1 cellular context compared by ENCODE assay signal in genomic region chr6:13194852-13195251, GRCh38.
TF ChIP-seq lines count a peak whose summit lies in the region.

No MANE protein-coding gene starts in this region.

TF ChIP-seq in GM12878, 131 proteins besides CTCF, POLR2A, EP300 and RAD21 (continued from another document):
- TF ChIP-seq SMC3 (IDR thresholded peaks at IDR 0.05; ENCODE audit: borderline replicate concordance, low read length) (peak; percentile 90), TCF12 (IDR thresholded peaks at IDR 0.05; ENCODE audit: low read depth, low read length) (no peak), PML (IDR thresholded peaks at IDR 0.05; ENCODE audit: low read length) (no peak), YY1 (IDR thresholded peaks at IDR 0.05; ENCODE audit: low read depth, low read length) (0 out of 2 replicates have a peak, but pooled peaks have one; percentile 34), MEF2A (IDR thresholded peaks at IDR 0.05; ENCODE audit: insufficient read depth, low read depth, low read length) (0 out of 2 replicates have a peak, but pooled peaks have one; percentile 19), USF2 (IDR thresholded peaks at IDR 0.05; ENCODE audit: borderline replicate concordance, low read depth, low read length) (no peak), CBFB (IDR thresholded peaks at IDR 0.05; ENCODE audit: low read depth) (no peak), IRF4 (IDR thresholded peaks at IDR 0.05; ENCODE audit: low read depth, low read length) (no peak), CBX3 (IDR thresholded peaks at IDR 0.05; ENCODE audit: borderline replicate concordance, low read depth) (no peak), NFYA (IDR thresholded peaks at IDR 0.05; ENCODE audit: borderline replicate concordance, low read depth, low read length) (no peak), NR2C1 (IDR thresholded peaks at IDR 0.05) (no peak), EGR1 (IDR thresholded peaks at IDR 0.05; ENCODE audit: borderline replicate concordance in 1 of 2, low read depth in 2 of 2, low read length in 2 of 2) (no peak), USF1 (IDR thresholded peaks at IDR 0.05; ENCODE audit: borderline replicate concordance, extremely low read length, insufficient read depth, low read depth, low read length) (no peak), RUNX3 (IDR thresholded peaks at IDR 0.05; ENCODE audit: low read length) (peak; percentile 25; the same call in 1 of the 2 replicates)
